8 cellular contexts compared by ENCODE assay signal in the genomic region with DNA sequence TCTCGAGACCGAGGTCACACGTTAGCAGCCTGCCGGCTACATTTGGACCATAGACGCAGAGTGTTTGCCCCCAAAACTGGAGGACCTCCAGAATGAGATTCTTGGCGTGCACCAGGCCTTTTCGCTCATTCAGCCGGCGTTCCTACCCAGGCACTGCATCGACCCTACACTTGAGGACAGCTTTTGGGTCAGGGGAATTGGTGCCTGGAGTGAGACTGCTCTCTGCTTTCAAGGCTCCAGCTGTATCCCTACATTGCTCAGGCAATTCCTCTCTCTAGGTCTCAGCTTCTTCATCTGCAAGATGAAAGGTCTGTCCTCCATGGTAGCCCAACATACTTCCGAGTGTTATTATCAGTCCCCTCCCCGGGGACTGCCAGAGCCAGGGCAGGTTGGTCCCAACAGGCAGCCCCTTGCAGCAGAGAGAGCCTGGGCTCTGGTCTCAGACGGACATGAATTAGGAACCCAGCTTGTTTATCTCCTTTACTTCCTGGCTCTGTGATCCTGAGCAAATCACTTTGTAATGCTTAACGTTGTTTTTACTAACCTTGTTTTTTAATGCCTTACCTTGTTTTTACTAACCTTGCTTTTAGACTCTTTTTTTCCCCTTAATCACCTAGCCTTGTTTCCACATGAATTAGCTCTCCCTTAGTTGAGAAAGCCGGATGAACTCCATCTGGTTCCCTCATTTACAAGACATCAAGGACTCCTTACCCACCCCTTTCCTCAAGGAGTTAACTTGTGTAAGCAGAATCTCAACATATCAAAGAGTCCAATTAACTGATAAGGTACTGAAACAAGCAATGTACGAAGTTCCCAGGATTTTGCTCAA. TPM values are rescaled to one million over a fixed set of nuclear protein-coding genes. Genes with fewer than 3 reads are reported as not detected.
DNase-seq lines count a peak whose midpoint lies in the region; ATAC-seq and TF ChIP-seq lines count a peak whose summit lies in the region.

No MANE protein-coding gene starts in this region.

- no peak overlapping the region for H2BK12ac ChIP-seq in neuronal stem cell (ENCODE audit: low read length)

- ATAC-seq in HG02610 (IDR thresholded peaks at IDR 0.05; ENCODE audit: unreplicated experiment) (peak; percentile 19), HG03457 (IDR thresholded peaks at IDR 0.05; ENCODE audit: unreplicated experiment) (no peak)

- H2BK15ac ChIP-seq in neuronal stem cell (ENCODE audit: low read length), result no peak overlapping the region

- H3K4ac ChIP-seq in neuronal stem cell (ENCODE audit: low read length), result no peak overlapping the region

- peak overlapping the region; percentile 5 for H3K14ac ChIP-seq in neuronal stem cell (ENCODE audit: low read length)

- 7% methylated on average over 15 of the region's 16 CpGs for whole genome bisulfite sequencing in esophagus muscularis mucosa
- WGBS in neuronal stem cell (ENCODE audit: extremely low coverage in 2 of 2, insufficient read length in 2 of 2, insufficient replicate concordance in 1 of 2), 2 donors, result no CpG with 5 or more reads among the region's 16 CpGs

- H3K4me1 ChIP-seq in esophagus muscularis mucosa (peaks cover 14 to 33% (median 25%) of the 10 kb centered on the region in 4 donors), neuronal stem cell (ENCODE audit: control insufficient read depth in 2 of 2, insufficient read depth in 1 of 2, low read depth in 1 of 2, low read length in 2 of 2) (peaks cover 3 to 5% of the 10 kb centered on the region in 2 donors)

- TF ChIP-seq EP300 in esophagus muscularis mucosa (IDR thresholded peaks at IDR 0.05), result no peak

- H3K9ac ChIP-seq in neuronal stem cell (ENCODE audit: low read depth, low read length, poor library complexity), result peak overlapping the region; percentile 85

- DNase-seq in NCI-H2029 treated with DMSO at 0.1 percent for 48 hours (lab: John Stamatoyannopoulos, UW) (peak; percentile 1), NCI-H2029 (lab: John Stamatoyannopoulos, UW) (no peak), SK-N-DZ (ENCODE audit: low spot score) (peak; percentile 38), esophagus muscularis mucosa (ENCODE audit: extremely low spot score) (no peak), neuronal stem cell (ENCODE audit: low spot score) (no peak), NCI-H1930 (lab: John Stamatoyannopoulos, UW) (no peak)

- no peak overlapping the region for H2BK5ac ChIP-seq in neuronal stem cell (ENCODE audit: low read length)

- peak overlapping the region; percentile 16 for H3K18ac ChIP-seq in neuronal stem cell (ENCODE audit: low read length)

- H4K8ac ChIP-seq in neuronal stem cell (ENCODE audit: low read depth, low read length), result no peak overlapping the region

- H2AFZ ChIP-seq in neuronal stem cell (ENCODE audit: low read length), result peak overlapping the region; percentile 90

- no peak overlapping the region for H4K91ac ChIP-seq in neuronal stem cell (ENCODE audit: low read depth, low read length, poor library complexity)

- H2AK5ac ChIP-seq in neuronal stem cell (ENCODE audit: low read depth, low read length), result no peak overlapping the region

- H3K9me3 ChIP-seq in esophagus muscularis mucosa, result no peaks in the 10 kb centered on the region
- no peaks in the 10 kb centered on the region for H3K9me3 ChIP-seq in neuronal stem cell (replicated peaks in 1 of 2; ENCODE audit: control insufficient read depth in 2 of 2, insufficient read depth in 1 of 2, low read depth in 1 of 2, low read length in 2 of 2)

- no peak for TF ChIP-seq CTCF in esophagus muscularis mucosa (IDR thresholded peaks at IDR 0.05)

- H3K27me3 ChIP-seq in esophagus muscularis mucosa, result no peaks in the 10 kb centered on the region
- peaks cover 0 to 1% (median 0%) of the 10 kb centered on the region in 3 experiments for H3K27me3 ChIP-seq in neuronal stem cell (ENCODE audit: control insufficient read depth in 3 of 3, insufficient read depth in 3 of 3, low read depth in 1 of 3, low read length in 3 of 3)

- H3K4me2 ChIP-seq in neuronal stem cell (ENCODE audit: insufficient read depth, low read length, poor library complexity, severe bottlenecking), result peak overlapping the region; percentile 70

- no peak for TF ChIP-seq POLR2A in esophagus muscularis mucosa (IDR thresholded peaks at IDR 0.05; ENCODE audit: low read depth)

- H2BK120ac ChIP-seq in neuronal stem cell (ENCODE audit: low read depth, low read length), result no peak overlapping the region

- H3K36me3 ChIP-seq in esophagus muscularis mucosa, result peaks cover 25 to 35% (median 33%) of the 10 kb centered on the region in 4 donors
- H3K36me3 ChIP-seq in neuronal stem cell (replicated peaks in 1 of 2; ENCODE audit: control insufficient read depth in 2 of 2, insufficient read depth in 2 of 2, low read length in 2 of 2), result peaks cover 20 to 33% of the 10 kb centered on the region in 2 donors

- H3K27ac ChIP-seq in esophagus muscularis mucosa (replicated peaks in 1 of 4) (peak overlapping the region; percentile 72 to 85 (median 80)), neuronal stem cell (replicated peaks; ENCODE audit: low read length) (peak overlapping the region; percentile 53)

- no peak overlapping the region for H3K23ac ChIP-seq in neuronal stem cell (ENCODE audit: low read depth, low read length, poor library complexity)

- H3K79me1 ChIP-seq in neuronal stem cell (ENCODE audit: low read depth, low read length), result no peaks in the 10 kb centered on the region

- H3K4me3 ChIP-seq in esophagus muscularis mucosa (peak overlapping the region; percentile 80 to 87 (median 82)), neuronal stem cell (ENCODE audit: low read length in 2 of 2) (peak overlapping the region; percentile 66 to 93)

- intact Hi-C loops in esophagus muscularis mucosa (cut with DNase I), result no loop called here

RNA-seq across cellular contexts. Expression of a gene that starts 0.9 kb away (rescaled TPM):
- polyA plus RNA-seq in SK-N-DZ (2014; cell fraction: cytosol; rRNA removed), result 18.7 and 22.4 TPM in 2 replicates
- polyA plus RNA-seq in SK-N-DZ (2014; cell fraction: nucleus; rRNA removed), result 39.2 and 53.2 TPM in 2 replicates
- total RNA-seq in esophagus muscularis mucosa, result 10 to 100 TPM; 17.1 to 31.6 (median 21.0) TPM
- polyA plus RNA-seq in neuronal stem cell (2013, experiment 1 of 2), result 17.3 TPM
- polyA plus RNA-seq in neuronal stem cell (2013, experiment 2 of 2), result 17.6 TPM

RNA-seq across cellular contexts. Expression of a gene that starts 20.6 kb away (rescaled TPM):
- 17.7 and 21.6 TPM in 2 replicates for polyA plus RNA-seq in SK-N-DZ (2014; cell fraction: cytosol; rRNA removed)
- polyA plus RNA-seq in SK-N-DZ (2014; cell fraction: nucleus; rRNA removed), result 2.6 and 3.6 TPM in 2 replicates
- total RNA-seq in esophagus muscularis mucosa, result 10 to 100 TPM; 37.0 to 47.7 (median 39.6) TPM
- polyA plus RNA-seq in neuronal stem cell (2013, experiment 1 of 2), result 23.7 TPM
- 24.7 TPM for polyA plus RNA-seq in neuronal stem cell (2013, experiment 2 of 2)

Comparison
In these comparisons a context has a peak if more than half of its experiments do, and no peak if none do; other contexts are left out.
1. DNase-seq: peak in NCI-H2029 treated with DMSO at 0.1 percent for 48 hours (single experiment) and SK-N-DZ (single experiment); none in NCI-H2029 (single experiment), esophagus muscularis mucosa (single experiment), neuronal stem cell (single experiment) and NCI-H1930 (0 of 2).